ENCODE assay signal across 10 cellular contexts in genomic region chr12:89348894-89349669, GRCh38. TPM values are rescaled to one million over a fixed set of nuclear protein-coding genes. Genes with fewer than 3 reads are reported as not detected.
DNase-seq lines count a peak whose midpoint lies in the region; ATAC-seq, FAIRE-seq and TF ChIP-seq lines count a peak whose summit lies in the region.
"Had no signal": no experiment of that assay in that cellular context is flagged by ENCODE, and none has a peak within 500 bp of the region (broad histone marks: within the 10 kb centered on the region; RNA-seq: fewer than 3 reads in every experiment).

No MANE protein-coding gene starts in this region.

- 58% methylated on average over 10 of the region's 10 CpGs for WGBS in suprapubic skin

- H3K9me3 ChIP-seq in keratinocyte (ENCODE audit: control insufficient read depth, low read depth, low read length): no peaks in the 10 kb centered on the region
- H3K9me3 ChIP-seq in suprapubic skin: no peaks in the 10 kb centered on the region

- H3K9me3 Mint-ChIP-seq in activated CD4-positive, alpha-beta T cell treated with anti-CD3 and anti-CD28 coated beads, Interleukin-2, amount 10 ng/mL, durations not matched to agents 7 days and 5 days: no peaks in the 10 kb centered on the region
- H3K9me3 Mint-ChIP-seq in activated naive CD8-positive, alpha-beta T cell treated with anti-CD3 and anti-CD28 coated beads, Interleukin-2, amount 10 ng/mL, durations not matched to agents 7 days and 5 days: no peaks in the 10 kb centered on the region
- H3K9me3 Mint-ChIP-seq: CD8-positive, alpha-beta T cell; stimulated activated memory B cell treated with anti-CD40 and anti-IgM and Interleukin-4, amounts not matched to agents 10 μg/mL and 1 μg/mL and 100 μg/mL, for 72 hours had no signal

- CTCF ChIA-PET in activated CD4-positive, alpha-beta T cell treated with anti-CD3 and anti-CD28 coated beads, Interleukin-2, amount 10 ng/mL, durations not matched to agents 7 days and 5 days (lab: Charles Lee): interaction anchor here (1.0 to 1.2 kb wide), 2 partner anchors 98 to 112 kb away, joined by 3 to 4 read pairs; no protein-coding TSS in a partner anchor

- no peak for DNase-seq in activated CD4-positive, alpha-beta T cell treated with anti-CD3 and anti-CD28 coated beads, Interleukin-2, amount 10 ng/mL, durations not matched to agents 7 days and 5 days
- no peak for DNase-seq in activated CD4-positive, alpha-beta T cell treated with anti-CD3 and anti-CD28 coated beads, Interleukin-2, amount 50 U/mL, for 4 hours
- no peak for DNase-seq in activated naive CD8-positive, alpha-beta T cell treated with anti-CD3 and anti-CD28 coated beads, Interleukin-2, amount 10 ng/mL, durations not matched to agents 7 days and 5 days
- DNase-seq in keratinocyte (ENCODE audit: low read depth, low spot score) (no peak), suprapubic skin (ENCODE audit: low spot score in 2 of 2) (no peak), NCI-H187 treated with DMSO at 0.1 percent for 48 hours (lab: John Stamatoyannopoulos, UW) (no peak)
- no peak for DNase-seq in stimulated activated naive CD4-positive, alpha-beta T cell treated with Interleukin-2 at 50 U/mL for 16 hours (lab: John Stamatoyannopoulos, UW)
- DNase-seq: CD8-positive, alpha-beta T cell had no signal

- no peaks in the 10 kb centered on the region for H3K9me1 ChIP-seq in keratinocyte (ENCODE audit: control insufficient read depth, extremely low read depth, insufficient read depth, low read length)

- H3K79me2 ChIP-seq in keratinocyte (ENCODE audit: control insufficient read depth, insufficient read depth, low read length): peaks cover 43% of the 10 kb centered on the region

- peaks cover 42% of the 10 kb centered on the region for H3K36me3 Mint-ChIP-seq in activated CD4-positive, alpha-beta T cell treated with anti-CD3 and anti-CD28 coated beads, Interleukin-2, amount 10 ng/mL, durations not matched to agents 7 days and 5 days (ENCODE audit: low read depth)
- H3K36me3 Mint-ChIP-seq in activated naive CD8-positive, alpha-beta T cell treated with anti-CD3 and anti-CD28 coated beads, Interleukin-2, amount 10 ng/mL, durations not matched to agents 7 days and 5 days: peaks cover 44% of the 10 kb centered on the region
- H3K36me3 Mint-ChIP-seq: CD8-positive, alpha-beta T cell; stimulated activated memory B cell treated with anti-CD40 and anti-IgM and Interleukin-4, amounts not matched to agents 10 μg/mL and 1 μg/mL and 100 μg/mL, for 72 hours had no signal

- no peak for TF ChIP-seq POLR2A in suprapubic skin (IDR thresholded peaks at IDR 0.05)

- dilution Hi-C loops in keratinocyte (cut with MboI; ENCODE audit: extremely low pct_ligation_motif_present, low sequenced_read_pairs): loop anchor here (25.0 kb wide), 1 partner anchor 287 kb away; no protein-coding TSS in a partner anchor

- peak overlapping the region; percentile 84 to 99 (median 98) for H3K4me3 ChIP-seq in keratinocyte (ENCODE audit: control insufficient read depth in 2 of 3, extremely low read depth in 1 of 3, insufficient read depth in 2 of 3, low read depth in 1 of 3, low read length in 3 of 3)
- H3K4me3 ChIP-seq in suprapubic skin: peak overlapping the region; percentile 94

- TF ChIP-seq EP300 in suprapubic skin (IDR thresholded peaks at IDR 0.05): no peak

- H3K36me3 ChIP-seq in keratinocyte (ENCODE audit: control insufficient read depth in 2 of 2, extremely low read depth in 1 of 2, insufficient read depth in 2 of 2, low read length in 2 of 2) (peaks cover 18 to 31% of the 10 kb centered on the region in 2 experiments), suprapubic skin (peaks cover 5% of the 10 kb centered on the region)

- peak overlapping the region; percentile 78 for H3K4me2 ChIP-seq in keratinocyte (ENCODE audit: control insufficient read depth, extremely low read depth, insufficient read depth, low read depth, low read length)

- peaks cover 70% of the 10 kb centered on the region for H3K4me1 Mint-ChIP-seq in activated CD4-positive, alpha-beta T cell treated with anti-CD3 and anti-CD28 coated beads, Interleukin-2, amount 10 ng/mL, durations not matched to agents 7 days and 5 days
- peaks cover 43% of the 10 kb centered on the region for H3K4me1 Mint-ChIP-seq in activated naive CD8-positive, alpha-beta T cell treated with anti-CD3 and anti-CD28 coated beads, Interleukin-2, amount 10 ng/mL, durations not matched to agents 7 days and 5 days

- TF ChIP-seq CTCF in keratinocyte (optimal IDR thresholded peaks at IDR 0.05 in 1 of 3, IDR thresholded peaks at IDR 0.05 in 1 of 3, conservative IDR thresholded peaks at IDR 0.05 in 1 of 3; ENCODE audit: extremely low read depth in 1 of 3, insufficient read depth in 2 of 3, low read length in 3 of 3): no peak
- TF ChIP-seq CTCF in suprapubic skin (IDR thresholded peaks at IDR 0.05): no peak

- no peak for ATAC-seq in activated naive CD8-positive, alpha-beta T cell treated with anti-CD3 and anti-CD28 coated beads, Interleukin-2, amount 10 ng/mL, durations not matched to agents 7 days and 5 days (ENCODE audit: low read depth)
- ATAC-seq in HG03342 (IDR thresholded peaks at IDR 0.05; ENCODE audit: unreplicated experiment): no peak
- ATAC-seq: CD8-positive, alpha-beta T cell; stimulated activated memory B cell treated with anti-CD40 and anti-IgM and Interleukin-4, amounts not matched to agents 10 μg/mL and 1 μg/mL and 100 μg/mL, for 72 hours had no signal

- H3K9ac ChIP-seq in keratinocyte (ENCODE audit: control insufficient read depth, extremely low read depth, insufficient read depth, low read length): peak overlapping the region; percentile 89

- FAIRE-seq in keratinocyte (lab: Jason Lieb, UNC): no peak

- H3K27me3 Mint-ChIP-seq in activated CD4-positive, alpha-beta T cell treated with anti-CD3 and anti-CD28 coated beads, Interleukin-2, amount 10 ng/mL, durations not matched to agents 7 days and 5 days: no peaks in the 10 kb centered on the region
- H3K27me3 Mint-ChIP-seq in activated naive CD8-positive, alpha-beta T cell treated with anti-CD3 and anti-CD28 coated beads, Interleukin-2, amount 10 ng/mL, durations not matched to agents 7 days and 5 days: peaks cover 2% of the 10 kb centered on the region
- H3K27me3 Mint-ChIP-seq: stimulated activated memory B cell treated with anti-CD40 and anti-IgM and Interleukin-4, amounts not matched to agents 10 μg/mL and 1 μg/mL and 100 μg/mL, for 72 hours had no signal

- POLR2A ChIA-PET in activated CD4-positive, alpha-beta T cell treated with anti-CD3 and anti-CD28 coated beads, Interleukin-2, amount 10 ng/mL, durations not matched to agents 7 days and 5 days (lab: Charles Lee): interaction anchor here (0.8 kb wide), 1 partner anchor 105 kb away, joined by 3 read pairs; no protein-coding TSS in a partner anchor
- POLR2A ChIA-PET in activated naive CD8-positive, alpha-beta T cell treated with anti-CD3 and anti-CD28 coated beads, Interleukin-2, amount 10 ng/mL, durations not matched to agents 7 days and 5 days (lab: Charles Lee): interaction anchor here (0.6 to 10.5 kb wide), 6 partner anchors 67 to 176 kb away, joined by 3 to 151 read pairs (median 4); partner anchors contain the start of gene GALNT4

- no peaks in the 10 kb centered on the region for H3K27me3 ChIP-seq in keratinocyte (ENCODE audit: control insufficient read depth, extremely low read depth, insufficient read depth, low read length)
- no peaks in the 10 kb centered on the region for H3K27me3 ChIP-seq in suprapubic skin

- peaks cover 36% of the 10 kb centered on the region for H4K20me1 ChIP-seq in keratinocyte (ENCODE audit: control insufficient read depth, extremely low read depth, insufficient read depth, low read length)

- H2AFZ ChIP-seq in keratinocyte (ENCODE audit: control insufficient read depth, low read length): no peak overlapping the region

- H3K27ac Mint-ChIP-seq in activated CD4-positive, alpha-beta T cell treated with anti-CD3 and anti-CD28 coated beads, Interleukin-2, amount 10 ng/mL, durations not matched to agents 7 days and 5 days: peak overlapping the region; percentile 74
- peak overlapping the region; percentile 52 for H3K27ac Mint-ChIP-seq in activated naive CD8-positive, alpha-beta T cell treated with anti-CD3 and anti-CD28 coated beads, Interleukin-2, amount 10 ng/mL, durations not matched to agents 7 days and 5 days
- H3K27ac Mint-ChIP-seq: CD8-positive, alpha-beta T cell; stimulated activated memory B cell treated with anti-CD40 and anti-IgM and Interleukin-4, amounts not matched to agents 10 μg/mL and 1 μg/mL and 100 μg/mL, for 72 hours had no signal

- peak overlapping the region; percentile 98 for H3K4me3 Mint-ChIP-seq in activated CD4-positive, alpha-beta T cell treated with anti-CD3 and anti-CD28 coated beads, Interleukin-2, amount 10 ng/mL, durations not matched to agents 7 days and 5 days
- H3K4me3 Mint-ChIP-seq in activated naive CD8-positive, alpha-beta T cell treated with anti-CD3 and anti-CD28 coated beads, Interleukin-2, amount 10 ng/mL, durations not matched to agents 7 days and 5 days: peak overlapping the region; percentile 98
- H3K4me3 Mint-ChIP-seq: CD8-positive, alpha-beta T cell; stimulated activated memory B cell treated with anti-CD40 and anti-IgM and Interleukin-4, amounts not matched to agents 10 μg/mL and 1 μg/mL and 100 μg/mL, for 72 hours had no signal

- H3K27ac ChIP-seq in keratinocyte (ENCODE audit: control insufficient read depth, insufficient read depth, low read length): peak overlapping the region; percentile 83
- H3K27ac ChIP-seq in suprapubic skin: peak overlapping the region; percentile 38

- H3K4me1 ChIP-seq in keratinocyte (ENCODE audit: control insufficient read depth, extremely low read depth, insufficient read depth, low read length) (peaks cover 25% of the 10 kb centered on the region), suprapubic skin (peaks cover 70% of the 10 kb centered on the region)

RNA-seq across cellular contexts. Expression of gene DUSP6, which starts 3.2 kb away (rescaled TPM):
- 10 to 100 TPM; 48.2 to 48.5 TPM for total RNA-seq in activated CD4-positive, alpha-beta T cell treated with anti-CD3 and anti-CD28 coated beads, Interleukin-2, amount 10 ng/mL, durations not matched to agents 7 days and 5 days
- total RNA-seq in activated naive CD8-positive, alpha-beta T cell treated with anti-CD3 and anti-CD28 coated beads, Interleukin-2, amount 10 ng/mL, durations not matched to agents 7 days and 5 days: 10 to 100 TPM; 77.5 to 85.0 TPM
- 205 to 251 TPM (median 221 TPM) in 3 replicates for polyA plus RNA-seq in keratinocyte
- 66.1 TPM for polyA plus RNA-seq in keratinocyte (2011; ENCODE audit: low read depth)
- 66.2 and 96.4 TPM in 2 replicates for polyA plus RNA-seq in keratinocyte (2011; cell fraction: cytosol; rRNA removed)
- 255 and 281 TPM in 2 replicates for polyA plus RNA-seq in keratinocyte (2011; cell fraction: nucleus; rRNA removed)
- 82.7 and 187 TPM in 2 replicates for polyA plus RNA-seq in keratinocyte (2012; ENCODE audit: low replicate concordance)
- polyA minus RNA-seq in keratinocyte: 454 to 649 TPM (median 503 TPM) in 3 replicates
- polyA minus RNA-seq in keratinocyte (2011; cell fraction: cytosol; rRNA and poly(A)+ RNA removed): 290 TPM
- 297 and 332 TPM in 2 replicates for polyA minus RNA-seq in keratinocyte (2011; cell fraction: nucleus; rRNA and poly(A)+ RNA removed)
- 10 to 100 TPM; 50.8 to 69.2 (median 59.7) TPM for total RNA-seq in suprapubic skin
